Comparison of ENCODE assay signal across 13 cellular contexts in the genomic region with DNA sequence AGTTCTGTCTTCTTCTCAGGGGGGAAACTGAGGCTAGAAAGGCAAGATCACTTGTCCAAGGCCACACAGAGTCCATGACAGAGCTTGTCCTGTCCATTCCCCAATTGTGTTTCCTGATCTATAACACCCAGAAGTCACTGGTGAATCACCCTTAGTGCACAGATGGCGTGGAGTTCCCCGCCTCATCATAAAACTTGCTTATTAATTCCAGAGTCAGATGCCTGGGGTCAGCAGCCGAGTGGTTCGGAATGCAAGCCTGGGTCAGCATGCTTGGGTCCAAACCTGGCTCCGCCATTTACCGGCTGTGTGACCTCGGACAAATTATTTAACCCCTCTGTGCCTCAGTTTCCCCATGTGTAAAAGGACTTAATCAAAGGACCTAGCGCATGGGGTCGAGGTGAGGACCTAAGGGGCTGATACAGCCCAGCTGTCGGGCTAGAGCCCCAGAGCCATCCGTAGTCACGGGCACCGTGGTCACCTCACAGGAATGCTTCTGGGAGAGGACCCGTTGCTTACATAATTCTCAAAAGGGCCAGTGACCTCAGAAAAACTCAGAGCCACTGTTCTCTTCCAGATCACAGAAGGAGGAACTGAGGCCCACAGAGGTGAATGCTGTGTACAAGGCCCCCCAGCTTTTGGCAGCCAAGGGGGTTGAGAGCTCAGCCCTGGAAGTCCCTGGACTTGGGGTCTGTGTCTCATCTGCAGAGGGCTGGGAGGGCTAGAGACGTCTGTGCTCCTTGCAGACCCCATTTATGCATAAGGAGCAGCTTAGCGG. TPM values are rescaled to one million over a fixed set of nuclear protein-coding genes. Genes with fewer than 3 reads are reported as not detected.
DNase-seq lines count a peak whose midpoint lies in the region; ATAC-seq and TF ChIP-seq lines count a peak whose summit lies in the region.
"Had no signal": no experiment of that assay in that cellular context is flagged by ENCODE, and none has a peak within 500 bp of the region (broad histone marks: within the 10 kb centered on the region; RNA-seq: fewer than 3 reads in every experiment).

No MANE protein-coding gene starts in this region.

- TF ChIP-seq CTCF in CD14-positive monocyte (IDR thresholded peaks at IDR 0.05): no peak
- no peak for TF ChIP-seq CTCF in mucosa of descending colon (IDR thresholded peaks at IDR 0.05)
- no peak for TF ChIP-seq CTCF in H9 (conservative IDR thresholded peaks at IDR 0.05)

- H4K20me1 ChIP-seq in H9 (ENCODE audit: control insufficient read depth, insufficient read depth, insufficient read length): peaks cover 3% of the 10 kb centered on the region

- ATAC-seq in activated CD8-positive, alpha-beta T cell treated with anti-CD3 and anti-CD28 coated beads, Interleukin-2, amount 10 ng/mL, durations not matched to agents 7 days and 5 days: no peak
- ATAC-seq in mucosa of descending colon (peak; percentile 26), HG02973 (IDR thresholded peaks at IDR 0.05; ENCODE audit: unreplicated experiment) (no peak)

- H3K4ac ChIP-seq in H9 (ENCODE audit: low read depth, low read length): no peak overlapping the region

- H2BK20ac ChIP-seq in H9 (ENCODE audit: low read depth, low read length, poor library complexity, severe bottlenecking): no peak overlapping the region

- no peak overlapping the region for H3K4me3 ChIP-seq in mucosa of descending colon
- H3K4me3 ChIP-seq: smooth muscle cell had no signal

- H3K9ac ChIP-seq in H9 (ENCODE audit: extremely low read depth, insufficient read length, low read length): no peak overlapping the region

- intact Hi-C loops in CD14-positive monocyte (cut with micrococcal nuclease) (loop anchor here in 1 of 2 donors (10.0 kb wide), 2 partner anchors 93 to 247 kb away; a partner anchor contains a TSS), mucosa of descending colon (cut with DNase I, micrococcal nuclease) (no loop called here)

- H2AK5ac ChIP-seq in H9 (ENCODE audit: insufficient read length, low read length): no peak overlapping the region

- no peak overlapping the region for H2BK120ac ChIP-seq in H9 (ENCODE audit: low read depth, low read length, poor library complexity, severe bottlenecking)

- H3K27ac ChIP-seq in H9 (ENCODE audit: insufficient read length, low read depth, low read length): no peak overlapping the region

- H3K18ac ChIP-seq in H9 (ENCODE audit: insufficient read length, low read depth, low read length): no peak overlapping the region

- no peaks in the 10 kb centered on the region for H3K36me3 ChIP-seq in mucosa of descending colon (ENCODE audit: low read depth)

- no peak overlapping the region for H3K14ac ChIP-seq in H9 (ENCODE audit: insufficient read depth, low read length)

- H4K91ac ChIP-seq in H9 (ENCODE audit: insufficient read length, low read depth, low read length): no peak overlapping the region

- peaks cover 60% of the 10 kb centered on the region for H3K4me1 Mint-ChIP-seq in CD14-positive monocyte
- peaks cover 81% of the 10 kb centered on the region for H3K4me1 Mint-ChIP-seq in activated CD8-positive, alpha-beta T cell treated with anti-CD3 and anti-CD28 coated beads, Interleukin-2, amount 10 ng/mL, durations not matched to agents 7 days and 5 days (ENCODE audit: low read depth)
- H3K4me1 Mint-ChIP-seq in H9: peaks cover 6 to 10% of the 10 kb centered on the region in 2 experiments

- H2BK5ac ChIP-seq in H9 (ENCODE audit: insufficient read length, low read length): no peak overlapping the region

- H4K5ac ChIP-seq in H9 (ENCODE audit: insufficient read length, low read depth, low read length): no peak overlapping the region

- no peak overlapping the region for H3T11ph ChIP-seq in H9 (ENCODE audit: low read length)

- H3K27ac Mint-ChIP-seq in CD14-positive monocyte (peak overlapping the region in 6 of 7 donors; percentile 8 to 94 (median 82)), H9 (no peak overlapping the region; a peak in 2 of 7 replicates)
- peak overlapping the region; percentile 96 for H3K27ac Mint-ChIP-seq in activated CD8-positive, alpha-beta T cell treated with anti-CD3 and anti-CD28 coated beads, Interleukin-2, amount 10 ng/mL, durations not matched to agents 7 days and 5 days
- H3K27ac Mint-ChIP-seq: nephron progenitor cell had no signal

- no peak overlapping the region for H2AFZ ChIP-seq in H9 (ENCODE audit: low read length)

- H3K4me1 ChIP-seq in mucosa of descending colon (ENCODE audit: low read depth) (peaks cover 11% of the 10 kb centered on the region), H9 (ENCODE audit: insufficient read depth, low read length) (no peaks in the 10 kb centered on the region)
- H3K4me1 ChIP-seq: Caco-2 had no signal

- H3K23me2 ChIP-seq in H9 (ENCODE audit: insufficient read length, low read depth, low read length, poor library complexity, severe bottlenecking): no peaks in the 10 kb centered on the region

- WGBS in H9 (ENCODE audit: extremely low coverage, insufficient read length, low lambda C conversion rate): no CpG with 5 or more reads among the region's 16 CpGs

- CTCF ChIA-PET in activated CD8-positive, alpha-beta T cell treated with anti-CD3 and anti-CD28 coated beads, Interleukin-2, amount 10 ng/mL, durations not matched to agents 7 days and 5 days (lab: Charles Lee): interaction anchor here (0.7 to 8.2 kb wide), 14 partner anchors 7 to 588 kb away, joined by 3 to 75 read pairs (median 6); a partner anchor contains a TSS

- no peaks in the 10 kb centered on the region for H3K27me3 ChIP-seq in H9 (ENCODE audit: insufficient read depth, low read length)

- peaks cover 16 to 18% (median 17%) of the 10 kb centered on the region in 7 donors for H3K9me3 Mint-ChIP-seq in CD14-positive monocyte
- peaks cover 11% of the 10 kb centered on the region for H3K9me3 Mint-ChIP-seq in activated CD8-positive, alpha-beta T cell treated with anti-CD3 and anti-CD28 coated beads, Interleukin-2, amount 10 ng/mL, durations not matched to agents 7 days and 5 days (ENCODE audit: insufficient read depth)
- peaks cover 5 to 9% of the 10 kb centered on the region in 2 experiments; a peak in 3 of 5 replicates for H3K9me3 Mint-ChIP-seq in H9

- no peaks in the 10 kb centered on the region for H3K79me1 ChIP-seq in H9 (ENCODE audit: insufficient read depth, low read depth, low read length, poor library complexity, severe bottlenecking)

- H3K56ac ChIP-seq in H9 (ENCODE audit: insufficient read length, low read depth, low read length): no peak overlapping the region

- H3K4me2 ChIP-seq in H9 (ENCODE audit: insufficient read depth, insufficient read length, low read length): no peak overlapping the region
- H3K4me2 ChIP-seq: smooth muscle cell had no signal

- H3K23ac ChIP-seq in H9 (ENCODE audit: insufficient read length, low read depth, low read length): no peak overlapping the region

- no peak overlapping the region for H2BK12ac ChIP-seq in H9 (ENCODE audit: insufficient read length, low read depth, low read length)

- DNase-seq in CD14-positive monocyte (ENCODE audit: low spot score): no peak
- DNase-seq in EL: peak; percentile 23
- DNase-seq in activated CD8-positive, alpha-beta T cell treated with anti-CD3 and anti-CD28 coated beads, Interleukin-2, amount 10 ng/mL, durations not matched to agents 7 days and 5 days: peak; percentile 20
- no peak for DNase-seq in mucosa of descending colon
- no peak for DNase-seq in H9
- no peak for DNase-seq in NCI-H524 treated with DMSO at 0.1 percent for 48 hours (lab: John Stamatoyannopoulos, UW)
- DNase-seq in SK-N-DZ (ENCODE audit: low spot score): no peak
- DNase-seq: left cardiac atrium had no signal

- peaks cover 2 to 9% (median 6%) of the 10 kb centered on the region in 3 donors for H3K27me3 Mint-ChIP-seq in CD14-positive monocyte (ENCODE audit: low read depth in 3 of 3)
- peaks cover 2% of the 10 kb centered on the region for H3K27me3 Mint-ChIP-seq in activated CD8-positive, alpha-beta T cell treated with anti-CD3 and anti-CD28 coated beads, Interleukin-2, amount 10 ng/mL, durations not matched to agents 7 days and 5 days (ENCODE audit: low read depth)
- H3K27me3 Mint-ChIP-seq in H9 (ENCODE audit: low read depth): peaks cover 11% of the 10 kb centered on the region

- H2BK15ac ChIP-seq in H9 (ENCODE audit: low read depth, low read length): no peak overlapping the region

- POLR2A ChIA-PET in activated CD8-positive, alpha-beta T cell treated with anti-CD3 and anti-CD28 coated beads, Interleukin-2, amount 10 ng/mL, durations not matched to agents 7 days and 5 days (lab: Charles Lee): interaction anchor here (1.0 to 3.2 kb wide), 4 partner anchors 7 to 466 kb away, joined by 3 to 52 read pairs (median 6); a partner anchor contains a TSS

- H3K36me3 Mint-ChIP-seq in CD14-positive monocyte (peaks cover 21 to 29% of the 10 kb centered on the region in 2 donors), H9 (ENCODE audit: insufficient read depth in 1 of 3, low read depth in 3 of 3) (peaks cover 0 to 3% (median 0%) of the 10 kb centered on the region in 3 experiments; a peak in 2 of 7 replicates)
- H3K36me3 Mint-ChIP-seq in activated CD8-positive, alpha-beta T cell treated with anti-CD3 and anti-CD28 coated beads, Interleukin-2, amount 10 ng/mL, durations not matched to agents 7 days and 5 days (ENCODE audit: low read depth): peaks cover 21% of the 10 kb centered on the region

- H3K4me3 Mint-ChIP-seq in CD14-positive monocyte (no peak overlapping the region), H9 (no peak overlapping the region)
- H3K4me3 Mint-ChIP-seq in activated CD8-positive, alpha-beta T cell treated with anti-CD3 and anti-CD28 coated beads, Interleukin-2, amount 10 ng/mL, durations not matched to agents 7 days and 5 days: peak overlapping the region; percentile 79
- H3K4me3 Mint-ChIP-seq: nephron progenitor cell had no signal

- H3K9me3 ChIP-seq in mucosa of descending colon (peaks cover 4% of the 10 kb centered on the region), H9 (ENCODE audit: control insufficient read depth, low read depth, low read length) (no peaks in the 10 kb centered on the region)

- no peak overlapping the region for H4K8ac ChIP-seq in H9 (replicated peaks; ENCODE audit: insufficient read length, low read depth, low read length)

- H3K79me2 ChIP-seq in H9 (ENCODE audit: insufficient read depth, low read length): no peaks in the 10 kb centered on the region

RNA-seq across cellular contexts. Expression of a gene that starts 1.4 kb away (rescaled TPM):
- polyA plus RNA-seq in CD14-positive monocyte: 1 to 10 TPM; 2.8 to 3.0 TPM
- total RNA-seq in activated CD8-positive, alpha-beta T cell treated with anti-CD3 and anti-CD28 coated beads, Interleukin-2, amount 10 ng/mL, durations not matched to agents 7 days and 5 days: 10 to 100 TPM; 10.2 to 11.7 TPM
- total RNA-seq in mucosa of descending colon: 10 to 100 TPM in 1 of 3 donors, 1 to 10 TPM in 2; 1.8 to 12.8 (median 3.6) TPM
- not detected in 2 replicates for total RNA-seq in H9 (2021)
- not detected in 2 replicates for polyA plus RNA-seq in SK-N-DZ (2014; cell fraction: cytosol; rRNA removed)
- not detected in 2 replicates for polyA plus RNA-seq in SK-N-DZ (2014; cell fraction: nucleus; rRNA removed)
- total RNA-seq: astrocyte, Caco-2, smooth muscle cell had no signal
- polyA plus RNA-seq: smooth muscle cell had no signal

Comparison
In these comparisons a context has a peak if more than half of its experiments do, and no peak if none do; other contexts are left out.
1. DNase-seq: peak in EL (single experiment) and activated CD8-positive, alpha-beta T cell treated with anti-CD3 and anti-CD28 coated beads, Interleukin-2, amount 10 ng/mL, durations not matched to agents 7 days and 5 days (single experiment); none in CD14-positive monocyte (single experiment), mucosa of descending colon (0 of 3), H9 (single experiment), NCI-H524 treated with DMSO at 0.1 percent for 48 hours (single experiment) and SK-N-DZ (single experiment).
2. H3K27ac Mint-ChIP-seq: peak in CD14-positive monocyte (6 of 7) and activated CD8-positive, alpha-beta T cell treated with anti-CD3 and anti-CD28 coated beads, Interleukin-2, amount 10 ng/mL, durations not matched to agents 7 days and 5 days (single experiment); none in H9 (0 of 3).